Comparison of ENCODE assay signal across 8 cellular contexts in genomic region chr12:120584343-120585149, GRCh38. TPM values are rescaled to one million over a fixed set of nuclear protein-coding genes. Genes with fewer than 3 reads are reported as not detected.
DNase-seq lines count a peak whose midpoint lies in the region; ATAC-seq and TF ChIP-seq lines count a peak whose summit lies in the region.

No MANE protein-coding gene starts in this region.

- H3K4me3 Mint-ChIP-seq in naive thymus-derived CD4-positive, alpha-beta T cell, result peak overlapping the region; percentile 62 to 79 (median 71)
- H3K4me3 Mint-ChIP-seq in stimulated activated naive CD8-positive, alpha-beta T cell treated with anti-CD3 and anti-CD28 coated beads, Interleukin-15, amount 100 ng/mL, for 72 hours, result peak overlapping the region; percentile 72 to 82

- ATAC-seq in naive thymus-derived CD4-positive, alpha-beta T cell, result peak; percentile 30
- peak; percentile 49 for ATAC-seq in stimulated activated naive CD8-positive, alpha-beta T cell treated with anti-CD3 and anti-CD28 coated beads, Interleukin-15, amount 100 ng/mL, for 72 hours
- no peak for ATAC-seq in GM21528 (IDR thresholded peaks at IDR 0.05; ENCODE audit: low FRiP score, unreplicated experiment)

- peak; percentile 38 for DNase-seq in NCI-H774 (lab: John Stamatoyannopoulos, UW)
- DNase-seq in activated T-cell treated with anti-CD3 and anti-CD28 coated beads for 24 hours (ENCODE audit: low read depth), result peak; percentile 37
- no peak for DNase-seq in esophagus muscularis mucosa (ENCODE audit: extremely low spot score)
- peak; percentile 32 to 57 (median 51) for DNase-seq in naive thymus-derived CD4-positive, alpha-beta T cell
- peak; percentile 63 to 65 for DNase-seq in stimulated activated naive CD8-positive, alpha-beta T cell treated with anti-CD3 and anti-CD28 coated beads, Interleukin-15, amount 100 ng/mL, for 72 hours
- no peak for DNase-seq in NCI-H2107 (lab: John Stamatoyannopoulos, UW)

- no peaks in the 10 kb centered on the region for H3K9me3 ChIP-seq in esophagus muscularis mucosa
- H3K9me3 ChIP-seq in naive thymus-derived CD4-positive, alpha-beta T cell (ENCODE audit: control insufficient read depth in 2 of 3, low read length in 3 of 3), result no peaks in the 10 kb centered on the region

- POLR2A ChIA-PET in naive thymus-derived CD4-positive, alpha-beta T cell (lab: Charles Lee), result no interaction called here

- no peak for TF ChIP-seq EP300 in esophagus muscularis mucosa (IDR thresholded peaks at IDR 0.05)

- peak overlapping the region; percentile 22 to 50 (median 41) for H3K27ac ChIP-seq in esophagus muscularis mucosa (replicated peaks in 1 of 4)
- H3K27ac ChIP-seq in naive thymus-derived CD4-positive, alpha-beta T cell (ENCODE audit: low read depth, low read length), result no peak overlapping the region

- H3K36me3 ChIP-seq in esophagus muscularis mucosa, result peaks cover 0 to 8% (median 6%) of the 10 kb centered on the region in 4 donors
- H3K36me3 ChIP-seq in naive thymus-derived CD4-positive, alpha-beta T cell (ENCODE audit: control insufficient read depth in 2 of 3, insufficient read depth in 3 of 3, low read length in 3 of 3), result no peaks in the 10 kb centered on the region

- H3K4me3 ChIP-seq in GM12875 (ENCODE audit: low read depth, low read length), result peak overlapping the region; percentile 6
- H3K4me3 ChIP-seq in esophagus muscularis mucosa, result peak overlapping the region; percentile 52 to 58 (median 53)
- peak overlapping the region; percentile 47 for H3K4me3 ChIP-seq in naive thymus-derived CD4-positive, alpha-beta T cell (ENCODE audit: low read length)

- peaks cover 0 to 3% (median 0%) of the 10 kb centered on the region in 5 donors for H3K36me3 Mint-ChIP-seq in naive thymus-derived CD4-positive, alpha-beta T cell

- CTCF ChIA-PET in naive thymus-derived CD4-positive, alpha-beta T cell (lab: Charles Lee), result interaction anchor here (0.6 to 3.3 kb wide), 3 partner anchors 64 to 1083 kb away, joined by 4 to 31 read pairs (median 6); no protein-coding TSS in a partner anchor

- no peaks in the 10 kb centered on the region for H3K27me3 ChIP-seq in esophagus muscularis mucosa
- H3K27me3 ChIP-seq in naive thymus-derived CD4-positive, alpha-beta T cell (ENCODE audit: control insufficient read depth in 2 of 2, insufficient read depth in 2 of 2, low read length in 2 of 2), result no peaks in the 10 kb centered on the region

- H3K4me1 Mint-ChIP-seq in naive thymus-derived CD4-positive, alpha-beta T cell, result peaks cover 24 to 42% (median 30%) of the 10 kb centered on the region in 7 donors
- H3K4me1 Mint-ChIP-seq in stimulated activated naive CD8-positive, alpha-beta T cell treated with anti-CD3 and anti-CD28 coated beads, Interleukin-15, amount 100 ng/mL, for 72 hours, result peaks cover 44% of the 10 kb centered on the region

- H3K9me3 Mint-ChIP-seq in naive thymus-derived CD4-positive, alpha-beta T cell, result peaks cover 0 to 4% (median 0%) of the 10 kb centered on the region in 11 donors
- H3K9me3 Mint-ChIP-seq in stimulated activated naive CD8-positive, alpha-beta T cell treated with anti-CD3 and anti-CD28 coated beads, Interleukin-15, amount 100 ng/mL, for 72 hours, result no peaks in the 10 kb centered on the region

- peaks cover 31 to 41% (median 38%) of the 10 kb centered on the region in 4 donors for H3K4me1 ChIP-seq in esophagus muscularis mucosa
- peaks cover 4 to 21% of the 10 kb centered on the region in 2 donors for H3K4me1 ChIP-seq in naive thymus-derived CD4-positive, alpha-beta T cell (ENCODE audit: control insufficient read depth in 2 of 2, insufficient read depth in 2 of 2, low read length in 2 of 2)

- intact Hi-C loops in esophagus muscularis mucosa (cut with DNase I), result loop anchor here (2.0 to 10.0 kb wide), 2 partner anchors 386 to 510 kb away; no protein-coding TSS in a partner anchor
- intact Hi-C loops in naive thymus-derived CD4-positive, alpha-beta T cell (cut with micrococcal nuclease), result loop anchor here (1.0 to 10.0 kb wide), 8 partner anchors 137 to 1918 kb away; partner anchors contain the start of genes ACADS (in 2 of the 2), C12orf43 (in 1 of the 2), GATC (in 1 of the 2) and TRIAP1 (in 1 of the 2)

- peaks cover 0 to 34% (median 7%) of the 10 kb centered on the region in 5 donors for H3K27me3 Mint-ChIP-seq in naive thymus-derived CD4-positive, alpha-beta T cell
- peaks cover 27% of the 10 kb centered on the region for H3K27me3 Mint-ChIP-seq in stimulated activated naive CD8-positive, alpha-beta T cell treated with anti-CD3 and anti-CD28 coated beads, Interleukin-15, amount 100 ng/mL, for 72 hours

- TF ChIP-seq POLR2A in esophagus muscularis mucosa (IDR thresholded peaks at IDR 0.05; ENCODE audit: low read depth), result no peak

- peak overlapping the region in 1 of 9 donors; percentile 74 for H3K27ac Mint-ChIP-seq in naive thymus-derived CD4-positive, alpha-beta T cell
- peak overlapping the region in 1 of 2 donors; percentile 76 for H3K27ac Mint-ChIP-seq in stimulated activated naive CD8-positive, alpha-beta T cell treated with anti-CD3 and anti-CD28 coated beads, Interleukin-15, amount 100 ng/mL, for 72 hours

- TF ChIP-seq CTCF in GM12875 (IDR thresholded peaks at IDR 0.05; ENCODE audit: borderline replicate concordance, insufficient read depth, low read depth, low read length), result peak; percentile 48
- TF ChIP-seq CTCF in esophagus muscularis mucosa (IDR thresholded peaks at IDR 0.05), result peak; percentile 42 to 57 (median 44)

- 17% methylated on average over 11 of the region's 65 CpGs for WGBS in esophagus muscularis mucosa

RNA-seq across cellular contexts. Expression of gene POP5, which starts 3.3 kb away (rescaled TPM):
- 10 to 100 TPM; 20.7 to 36.1 (median 23.1) TPM for total RNA-seq in esophagus muscularis mucosa
- 10 to 100 TPM; 42.9 to 86.8 (median 59.0) TPM for total RNA-seq in naive thymus-derived CD4-positive, alpha-beta T cell
- polyA plus RNA-seq in naive thymus-derived CD4-positive, alpha-beta T cell, result 100 to 1,000 TPM; 116 to 141 TPM

RNA-seq across cellular contexts. Expression of gene RNF10, which starts 50.4 kb away (rescaled TPM):
- 100 to 1,000 TPM; 160 to 296 (median 175) TPM for total RNA-seq in esophagus muscularis mucosa
- total RNA-seq in naive thymus-derived CD4-positive, alpha-beta T cell, result 100 to 1,000 TPM; 171 to 361 (median 205) TPM
- polyA plus RNA-seq in naive thymus-derived CD4-positive, alpha-beta T cell, result 100 to 1,000 TPM in 1 of 2 donors, 10 to 100 TPM in 1; 95.1 to 155 TPM

RNA-seq across cellular contexts. Expression of gene COQ5, which starts 55.6 kb away (rescaled TPM):
- 10 to 100 TPM; 12.1 to 25.3 (median 21.4) TPM for total RNA-seq in esophagus muscularis mucosa
- total RNA-seq in naive thymus-derived CD4-positive, alpha-beta T cell, result 10 to 100 TPM; 11.3 to 26.1 (median 23.5) TPM
- 10 to 100 TPM; 36.7 to 49.0 TPM for polyA plus RNA-seq in naive thymus-derived CD4-positive, alpha-beta T cell

RNA-seq across cellular contexts. Expression of gene CABP1, which starts 55.9 kb away (rescaled TPM):
- total RNA-seq in esophagus muscularis mucosa, result 1 to 10 TPM in 3 of 4 donors, not detected in 1; 1.8 to 2.5 (median 2.5) TPM
- under 1 TPM in 1 of 5 experiments, not detected in 4; 0.24 TPM for total RNA-seq in naive thymus-derived CD4-positive, alpha-beta T cell
- not detected for polyA plus RNA-seq in naive thymus-derived CD4-positive, alpha-beta T cell

Comparison
In these comparisons a context has a peak if more than half of its experiments do, and no peak if none do; other contexts are left out.
1. DNase-seq: peak in NCI-H774 (single experiment), activated T-cell treated with anti-CD3 and anti-CD28 coated beads for 24 hours (single experiment), naive thymus-derived CD4-positive, alpha-beta T cell (9 of 9) and stimulated activated naive CD8-positive, alpha-beta T cell treated with anti-CD3 and anti-CD28 coated beads, Interleukin-15, amount 100 ng/mL, for 72 hours (2 of 2); none in esophagus muscularis mucosa (single experiment) and NCI-H2107 (single experiment).
2. Peak in every context shown above with its lines, with median percentiles within 50 percentile points of each other: H3K4me3 ChIP-seq.